Comparison of ENCODE assay signal across 13 cellular contexts in the genomic region with DNA sequence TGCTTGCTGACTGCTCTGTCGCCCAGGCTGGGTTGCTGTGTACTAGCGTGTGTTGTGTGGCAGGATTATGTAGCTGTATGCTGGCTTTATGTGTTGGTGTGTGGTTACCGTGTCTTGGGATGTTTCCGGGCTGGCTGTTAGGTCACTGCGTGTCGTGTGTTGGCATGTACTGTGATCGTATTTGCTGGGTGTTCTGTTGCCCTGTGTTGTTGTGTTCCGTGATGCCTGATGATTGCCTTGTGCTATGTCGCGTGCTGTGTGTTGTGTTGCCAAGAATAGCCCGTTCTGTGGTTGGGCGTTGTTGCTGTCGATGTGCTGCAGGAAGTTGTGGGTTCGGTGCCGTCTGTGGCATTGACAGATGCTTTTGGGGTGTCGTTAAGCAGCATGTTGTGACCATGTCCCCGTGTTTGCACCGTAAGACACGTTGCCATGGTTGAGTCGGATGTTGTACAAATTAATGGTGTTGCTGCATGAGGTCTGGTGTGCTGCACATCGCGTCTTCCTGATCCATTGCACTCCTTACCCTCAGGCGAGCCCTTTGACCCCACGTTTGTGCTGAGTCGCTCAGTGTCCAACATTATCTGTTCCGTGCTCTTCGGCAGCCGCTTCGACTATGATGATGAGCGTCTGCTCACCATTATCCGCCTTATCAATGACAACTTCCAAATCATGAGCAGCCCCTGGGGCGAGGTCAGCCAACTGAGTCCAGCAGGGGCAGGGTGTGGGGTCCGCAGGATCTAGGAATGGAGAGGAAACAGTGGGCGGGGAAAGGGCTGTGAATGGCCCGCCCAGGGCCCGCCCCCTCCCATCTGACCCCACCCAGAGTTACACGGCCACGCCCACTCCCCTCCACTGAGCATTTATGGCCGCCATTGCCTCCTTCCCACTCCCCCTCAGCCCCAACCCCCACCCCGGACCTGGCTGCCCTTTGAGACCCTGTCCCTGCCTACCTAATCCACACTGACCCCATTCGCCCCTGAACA. TPM values are rescaled to one million over a fixed set of nuclear protein-coding genes. Genes with fewer than 3 reads are reported as not detected.
DNase-seq lines count a peak whose midpoint lies in the region; ATAC-seq and TF ChIP-seq lines count a peak whose summit lies in the region.
"Not testable (repeated sequence)": the region's sequence is repeated elsewhere in the genome, so short reads cannot be mapped to it uniquely, and the experiment has no call there.
"Had no signal": no experiment of that assay in that cellular context is flagged by ENCODE, and none has a peak within 500 bp of the region (broad histone marks: within the 10 kb centered on the region; RNA-seq: fewer than 3 reads in every experiment).

No MANE protein-coding gene starts in this region.

- not testable (repeated sequence) for H3K27me3 ChIP-seq in GM23338 (ENCODE audit: insufficient read depth); aorta (ENCODE audit: control insufficient read depth in 1 of 2, insufficient read depth in 2 of 2, low read length in 1 of 2)

- H3K4me1 ChIP-seq in GM23338 (ENCODE audit: insufficient read depth); aorta (ENCODE audit: control insufficient read depth in 1 of 2, insufficient read depth in 2 of 2, low read length in 2 of 2): not testable (repeated sequence)

- not testable (repeated sequence) for DNase-seq in GM23338 (ENCODE audit: low spot score); aorta
- peak; percentile 78 for DNase-seq in T follicular helper cell (ENCODE audit: low read depth)
- DNase-seq in activated CD4-positive, alpha-beta T cell treated with anti-CD3 and anti-CD28 coated beads, Interleukin-2, amount 50 U/mL, for 1 hour, result peak; percentile 71
- peak; percentile 72 for DNase-seq in activated T-helper 1 cell treated with anti-CD3 and anti-CD28 coated beads, Interleukin-12 subunit alpha, Interleukin-12 subunit beta, Interleukin-2, Interleukin-4 antibody, amounts not matched to agents 30 ng/mL and 10 ng/mL and 1 ng/mL, durations not matched to agents 14 hours and 24 hours and 36 hours (ENCODE audit: low spot score)
- DNase-seq in central memory CD4-positive, alpha-beta T cell, result peak; percentile 92
- DNase-seq in naive thymus-derived CD8-positive, alpha-beta T cell, result peak; percentile 44 to 95 (median 85)
- DNase-seq in stimulated activated CD8-positive, alpha-beta memory T cell treated with anti-CD3 and anti-CD28 coated beads, Interleukin-15, amount 100 ng/mL, for 24 hours (ENCODE audit: low read depth), result peak; percentile 23

- not testable (repeated sequence) for H3K4me1 Mint-ChIP-seq in GM23338; activated T-helper 1 cell treated with anti-CD3 and anti-CD28 coated beads, Interleukin-12 subunit alpha, Interleukin-12 subunit beta, Interleukin-2, Interleukin-4 antibody, amounts not matched to agents 30 ng/mL and 10 ng/mL and 1 ng/mL, durations not matched to agents 14 hours and 24 hours and 36 hours (ENCODE audit: low read depth)
- peaks cover 23 to 32% (median 29%) of the 10 kb centered on the region in 4 donors for H3K4me1 Mint-ChIP-seq in naive thymus-derived CD8-positive, alpha-beta T cell

- H3K36me3 Mint-ChIP-seq in GM23338 (ENCODE audit: low read depth); activated T-helper 1 cell treated with anti-CD3 and anti-CD28 coated beads, Interleukin-12 subunit alpha, Interleukin-12 subunit beta, Interleukin-2, Interleukin-4 antibody, amounts not matched to agents 30 ng/mL and 10 ng/mL and 1 ng/mL, durations not matched to agents 14 hours and 24 hours and 36 hours (ENCODE audit: low read depth); naive thymus-derived CD8-positive, alpha-beta T cell: not testable (repeated sequence)

- not testable (repeated sequence) for H3K9me3 ChIP-seq in aorta (ENCODE audit: control insufficient read depth, low read length)

- H3K9me2 ChIP-seq in GM23338 (ENCODE audit: insufficient read depth), result not testable (repeated sequence)

- not testable (repeated sequence) for H3K4me2 ChIP-seq in GM23338

- 83 to 89% methylated on average over 37 to 38 of the region's 41 CpGs for WGBS in aorta, 2 donors

- H3K79me2 ChIP-seq in GM23338 (replicated peaks; ENCODE audit: insufficient read depth), result not testable (repeated sequence)

- not testable (repeated sequence) for H4K20me1 ChIP-seq in GM23338 (replicated peaks; ENCODE audit: insufficient read depth)

- TF ChIP-seq CTCF in GM23338 (conservative IDR thresholded peaks at IDR 0.05; ENCODE audit: low read depth in 2 of 2), result not testable (repeated sequence)

- intact Hi-C loops in activated T-helper 1 cell treated with anti-CD3 and anti-CD28 coated beads, Interleukin-12 subunit alpha, Interleukin-12 subunit beta, Interleukin-2, Interleukin-4 antibody, amounts not matched to agents 30 ng/mL and 10 ng/mL and 1 ng/mL, durations not matched to agents 14 hours and 24 hours and 36 hours (cut with micrococcal nuclease); aorta (cut with DNase I): not testable (repeated sequence)

- H3K4me3 Mint-ChIP-seq in GM23338, result not testable (repeated sequence)
- peak overlapping the region; percentile 38 for H3K4me3 Mint-ChIP-seq in activated T-helper 1 cell treated with anti-CD3 and anti-CD28 coated beads, Interleukin-12 subunit alpha, Interleukin-12 subunit beta, Interleukin-2, Interleukin-4 antibody, amounts not matched to agents 30 ng/mL and 10 ng/mL and 1 ng/mL, durations not matched to agents 14 hours and 24 hours and 36 hours
- H3K4me3 Mint-ChIP-seq in naive thymus-derived CD8-positive, alpha-beta T cell, result peak overlapping the region; percentile 29 to 84 (median 76)

- ATAC-seq in GM23338, result peak; percentile 56
- ATAC-seq in naive thymus-derived CD8-positive, alpha-beta T cell, result peak; percentile 85 to 88
- ATAC-seq in aorta (ENCODE audit: low FRiP score), result peak; percentile 7

- H3K4me3 ChIP-seq in GM23338; aorta (ENCODE audit: low read length in 2 of 2): not testable (repeated sequence)

- H3K36me3 ChIP-seq in GM23338 (ENCODE audit: insufficient read depth); aorta (ENCODE audit: control insufficient read depth in 1 of 2, insufficient read depth in 2 of 2, low read length in 1 of 2): not testable (repeated sequence)

- H3K27ac Mint-ChIP-seq in GM23338, result not testable (repeated sequence)
- H3K27ac Mint-ChIP-seq in activated T-helper 1 cell treated with anti-CD3 and anti-CD28 coated beads, Interleukin-12 subunit alpha, Interleukin-12 subunit beta, Interleukin-2, Interleukin-4 antibody, amounts not matched to agents 30 ng/mL and 10 ng/mL and 1 ng/mL, durations not matched to agents 14 hours and 24 hours and 36 hours, result peak overlapping the region; percentile 64
- peak overlapping the region; percentile 90 to 99 (median 96) for H3K27ac Mint-ChIP-seq in naive thymus-derived CD8-positive, alpha-beta T cell

- POLR2A ChIA-PET in naive thymus-derived CD8-positive, alpha-beta T cell (lab: Charles Lee), result interaction anchor here (0.7 to 1.2 kb wide), 6 partner anchors 11 to 1277 kb away, joined by 3 to 5 read pairs (median 3); no protein-coding TSS in a partner anchor

- H3K27me3 Mint-ChIP-seq in GM23338 (ENCODE audit: insufficient read depth, low read depth, poor library complexity), result peaks cover 15% of the 10 kb centered on the region
- H3K27me3 Mint-ChIP-seq in activated T-helper 1 cell treated with anti-CD3 and anti-CD28 coated beads, Interleukin-12 subunit alpha, Interleukin-12 subunit beta, Interleukin-2, Interleukin-4 antibody, amounts not matched to agents 30 ng/mL and 10 ng/mL and 1 ng/mL, durations not matched to agents 14 hours and 24 hours and 36 hours (ENCODE audit: insufficient read depth), result peaks cover 17% of the 10 kb centered on the region
- H3K27me3 Mint-ChIP-seq in naive thymus-derived CD8-positive, alpha-beta T cell, result not testable (repeated sequence)

- H3F3A ChIP-seq in GM23338 (replicated peaks; ENCODE audit: low read depth), result not testable (repeated sequence)

- not testable (repeated sequence) for H3K27ac ChIP-seq in GM23338 (ENCODE audit: low read depth); aorta (ENCODE audit: low read depth in 1 of 2, low read length in 2 of 2)

- H3K9me3 Mint-ChIP-seq in GM23338; activated T-helper 1 cell treated with anti-CD3 and anti-CD28 coated beads, Interleukin-12 subunit alpha, Interleukin-12 subunit beta, Interleukin-2, Interleukin-4 antibody, amounts not matched to agents 30 ng/mL and 10 ng/mL and 1 ng/mL, durations not matched to agents 14 hours and 24 hours and 36 hours; naive thymus-derived CD8-positive, alpha-beta T cell: not testable (repeated sequence)

- not testable (repeated sequence) for H2AFZ ChIP-seq in GM23338

RNA-seq across cellular contexts. Expression of a gene that starts 7.0 kb away (rescaled TPM):
- total RNA-seq in GM23338 (2014; rRNA removed; shearing (Covaris generic)), result not detected in 2 replicates
- 0.99 and 1.1 TPM in 2 replicates for polyA plus RNA-seq in GM23338 (2016; fragmentation: Nextera tagmentation; extraction: Ambion mirVana)
- total RNA-seq in activated T-helper 1 cell treated with anti-CD3 and anti-CD28 coated beads, Interleukin-12 subunit alpha, Interleukin-12 subunit beta, Interleukin-2, Interleukin-4 antibody, amounts not matched to agents 30 ng/mL and 10 ng/mL and 1 ng/mL, durations not matched to agents 14 hours and 24 hours and 36 hours, result not detected in 2 replicates
- not detected for total RNA-seq in naive thymus-derived CD8-positive, alpha-beta T cell
- polyA plus RNA-seq in naive thymus-derived CD8-positive, alpha-beta T cell, result under 1 TPM in 1 of 3 donors, not detected in 2; 0.19 TPM
- total RNA-seq in aorta, result not detected
- not detected for polyA plus RNA-seq in aorta
- total RNA-seq: body of pancreas, dermis blood vessel endothelial cell, osteoblast, uterus had no signal

RNA-seq across cellular contexts. Expression of a gene that starts 33.0 kb away (rescaled TPM):
- 0.35 and 0.50 TPM in 2 replicates for total RNA-seq in GM23338 (2014; rRNA removed; shearing (Covaris generic))
- polyA plus RNA-seq in GM23338 (2016; fragmentation: Nextera tagmentation; extraction: Ambion mirVana), result 0.27 and 0.40 TPM in 2 replicates
- total RNA-seq in activated T-helper 1 cell treated with anti-CD3 and anti-CD28 coated beads, Interleukin-12 subunit alpha, Interleukin-12 subunit beta, Interleukin-2, Interleukin-4 antibody, amounts not matched to agents 30 ng/mL and 10 ng/mL and 1 ng/mL, durations not matched to agents 14 hours and 24 hours and 36 hours, result not detected in 2 replicates
- not detected for total RNA-seq in naive thymus-derived CD8-positive, alpha-beta T cell
- polyA plus RNA-seq in naive thymus-derived CD8-positive, alpha-beta T cell, result not detected
- not detected for total RNA-seq in aorta
- not detected for polyA plus RNA-seq in aorta
- total RNA-seq: body of pancreas, dermis blood vessel endothelial cell, esophagus squamous epithelium, osteoblast, uterus had no signal

Comparison
In these comparisons a context has a peak if more than half of its experiments do, and no peak if none do; other contexts are left out.
1. ATAC-seq: peak in every context shown above with its lines; median percentile 86 in naive thymus-derived CD8-positive, alpha-beta T cell; 56 in GM23338; 7 in aorta.